8 cellular contexts compared by ENCODE assay signal in the genomic region with DNA sequence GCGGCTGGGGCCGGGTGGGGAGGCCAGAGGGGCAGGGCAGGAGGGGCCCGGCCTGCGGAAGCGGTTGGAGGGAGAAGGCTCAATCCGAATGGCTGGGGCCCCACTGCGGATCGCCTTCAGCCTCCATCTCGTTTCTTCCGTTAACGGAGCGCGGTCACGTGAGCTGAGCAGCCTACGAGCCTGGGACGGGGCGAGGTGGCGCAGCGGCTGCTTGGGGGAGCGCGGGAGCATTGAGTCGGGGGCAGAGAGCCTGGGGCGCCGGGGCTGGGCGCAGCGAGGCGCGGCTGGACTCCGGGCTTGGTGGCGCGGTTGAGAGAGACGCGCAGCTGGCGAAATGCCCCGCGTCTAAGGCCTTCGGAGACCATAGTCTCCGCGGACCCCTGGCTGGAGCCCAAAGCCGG.
DNase-seq lines count a peak whose midpoint lies in the region; ATAC-seq and TF ChIP-seq lines count a peak whose summit lies in the region.
"Not testable (repeated sequence)": the region's sequence is repeated elsewhere in the genome, so short reads cannot be mapped to it uniquely, and the experiment has no call there.

No MANE protein-coding gene starts in this region.

- peak; percentile 40 for TF ChIP-seq POLR2A in transverse colon (IDR thresholded peaks at IDR 0.05)

- not testable (repeated sequence) for H3K27me3 ChIP-seq in colonic mucosa, transverse colon

- in situ Hi-C loops in GM13976 (cut with MboI; ENCODE audit: low sequenced_read_pairs, unreplicated experiment), result loop anchor here (25.0 kb wide), 1 partner anchor 677 kb away; no protein-coding TSS in a partner anchor
- in situ Hi-C loops in transverse colon (cut with MboI; ENCODE audit: low pct_ligation_motif_present in 1 of 4, low pct_unique_long_range_greater_than_20kb in 1 of 4, low sequenced_read_pairs in 3 of 4), result loop anchor here in 3 of 4 donors (25.0 kb wide), 2 partner anchors 148 to 677 kb away; partner anchors contain the start of gene ARHGAP27 (in 1 of the 3)

- peak overlapping the region; percentile 91 for H3K4me3 Mint-ChIP-seq in HFFc6
- H3K4me3 Mint-ChIP-seq in activated CD8-positive, alpha-beta T cell treated with anti-CD3 and anti-CD28 coated beads for 36 hours, result peak overlapping the region; percentile 86

- H3K36me3 ChIP-seq in KOPT-K1 (ENCODE audit: insufficient read depth, low read length), result peaks cover 29% of the 10 kb centered on the region
- not testable (repeated sequence) for H3K36me3 ChIP-seq in colonic mucosa, transverse colon

- ATAC-seq in activated CD8-positive, alpha-beta T cell treated with anti-CD3 and anti-CD28 coated beads for 36 hours, result peak; percentile 72
- peak; percentile 90 for ATAC-seq in sciatic nerve

- not testable (repeated sequence) for H3K27me3 Mint-ChIP-seq in HFFc6 (ENCODE audit: insufficient read depth); activated CD8-positive, alpha-beta T cell treated with anti-CD3 and anti-CD28 coated beads for 36 hours

- peak overlapping the region; percentile 81 for H3K27ac Mint-ChIP-seq in HFFc6
- peak overlapping the region; percentile 85 for H3K27ac Mint-ChIP-seq in activated CD8-positive, alpha-beta T cell treated with anti-CD3 and anti-CD28 coated beads for 36 hours

- intact Hi-C loops in activated CD8-positive, alpha-beta T cell treated with anti-CD3 and anti-CD28 coated beads for 36 hours (cut with micrococcal nuclease); colonic mucosa (cut with DNase I); sciatic nerve (cut with DNase I); transverse colon (cut with DNase I; ENCODE audit: low total_unique reads): not testable (repeated sequence)

- H3K27ac ChIP-seq in KOPT-K1 (ENCODE audit: low read depth, low read length, poor library complexity, severe bottlenecking), result peak overlapping the region; percentile 98
- H3K27ac ChIP-seq in colonic mucosa, result peak overlapping the region; percentile 75
- peak overlapping the region; percentile 83 to 88 (median 88) for H3K27ac ChIP-seq in transverse colon

- not testable (repeated sequence) for TF ChIP-seq EP300 in transverse colon (IDR thresholded peaks at IDR 0.05; ENCODE audit: low read depth)

- peak overlapping the region in 1 of 2 donors; percentile 96 for H3K9ac ChIP-seq in colonic mucosa (ENCODE audit: low read depth in 2 of 2, low read length in 2 of 2)

- H3K36me3 Mint-ChIP-seq in HFFc6 (ENCODE audit: low read depth); activated CD8-positive, alpha-beta T cell treated with anti-CD3 and anti-CD28 coated beads for 36 hours (ENCODE audit: low read depth): not testable (repeated sequence)

- H3K9me3 ChIP-seq in KOPT-K1 (ENCODE audit: insufficient read depth, low read length, poor library complexity, severe bottlenecking); colonic mucosa; transverse colon: not testable (repeated sequence)

- peaks cover 18% of the 10 kb centered on the region for H3K4me1 Mint-ChIP-seq in HFFc6 (ENCODE audit: low read depth)
- H3K4me1 Mint-ChIP-seq in activated CD8-positive, alpha-beta T cell treated with anti-CD3 and anti-CD28 coated beads for 36 hours (ENCODE audit: low read depth), result peaks cover 18% of the 10 kb centered on the region

- H3K9me3 Mint-ChIP-seq in HFFc6; activated CD8-positive, alpha-beta T cell treated with anti-CD3 and anti-CD28 coated beads for 36 hours: not testable (repeated sequence)

- WGBS in transverse colon (ENCODE audit: low coverage in 1 of 2), 2 donors, result 0% methylated on average over 12 of the region's 40 CpGs; no CpG with 5 or more reads in 1 of the 2 donors

- POLR2A ChIA-PET in activated CD8-positive, alpha-beta T cell treated with anti-CD3 and anti-CD28 coated beads for 36 hours (lab: Charles Lee), result interaction anchor here (0.9 to 1.7 kb wide), 5 partner anchors 10 to 274 kb away, joined by 3 to 7 read pairs (median 3); no protein-coding TSS in a partner anchor

- peak; percentile 87 for DNase-seq in GM13976 (ENCODE audit: low spot score)
- DNase-seq in HFFc6, result peak; percentile 53
- DNase-seq in activated CD8-positive, alpha-beta T cell treated with anti-CD3 and anti-CD28 coated beads for 36 hours, result peak; percentile 93
- DNase-seq in colonic mucosa, result peak; percentile 93
- peak; percentile 70 for DNase-seq in iris pigment epithelial cell (ENCODE audit: low read depth)
- peak; percentile 94 for DNase-seq in sciatic nerve (ENCODE audit: low spot score)
- DNase-seq in transverse colon, result peak; percentile 90

- H3K4me3 ChIP-seq in colonic mucosa (peak overlapping the region; percentile 64), transverse colon (peak overlapping the region; percentile 53 to 80 (median 60))

- peak; percentile 34 for TF ChIP-seq CTCF in GM13976 (IDR thresholded peaks at IDR 0.05; ENCODE audit: borderline replicate concordance, control extremely low read depth, extremely low read depth, insufficient read depth, missing control alignments)
- 0 out of 2 replicates have a peak, but pooled peaks have one; percentile 22 for TF ChIP-seq CTCF in HFFc6 (IDR thresholded peaks at IDR 0.05)
- peak; percentile 13 for TF ChIP-seq CTCF in activated CD8-positive, alpha-beta T cell treated with anti-CD3 and anti-CD28 coated beads for 36 hours (IDR thresholded peaks at IDR 0.05)
- not testable (repeated sequence) for TF ChIP-seq CTCF in colonic mucosa (IDR thresholded peaks at IDR 0.05)
- TF ChIP-seq CTCF in transverse colon (IDR thresholded peaks at IDR 0.05), result peak in 2 of 5 experiments; percentile 18 to 39

- CTCF ChIA-PET in activated CD8-positive, alpha-beta T cell treated with anti-CD3 and anti-CD28 coated beads for 36 hours (lab: Charles Lee), result not testable (repeated sequence)

- not testable (repeated sequence) for H3K4me1 ChIP-seq in colonic mucosa
- H3K4me1 ChIP-seq in transverse colon, result peaks cover 0 to 24% (median 21%) of the 10 kb centered on the region in 4 donors

Comparison
In these comparisons a context has a peak if more than half of its experiments do, and no peak if none do; other contexts are left out.
1. Peak in every context shown above with its lines: DNase-seq, ATAC-seq, H3K4me3 ChIP-seq and H3K27ac ChIP-seq.